ENCODE assay signal across 1 cellular context in the genomic region with DNA sequence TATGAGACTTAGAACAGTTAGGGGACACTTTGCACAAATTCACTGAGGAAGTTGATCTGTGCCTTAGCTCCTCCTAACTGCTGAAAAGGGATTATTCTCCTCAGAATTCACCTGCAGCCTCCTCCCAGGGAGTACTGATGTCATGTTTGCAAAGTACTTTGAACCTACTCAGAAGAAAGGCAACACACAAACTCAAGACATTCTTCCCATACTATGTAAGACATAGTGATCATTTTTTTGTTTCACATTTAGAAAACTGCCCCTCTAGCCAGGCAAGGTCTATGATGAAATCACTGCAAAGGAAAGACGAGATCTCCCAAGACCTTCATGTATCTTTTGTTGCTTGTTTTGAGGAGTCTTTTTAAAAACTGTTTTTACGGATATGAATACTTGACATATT.
TF ChIP-seq lines count a peak whose summit lies in the region.

No MANE protein-coding gene starts in this region.

TF ChIP-seq in GM12878, 131 proteins besides CTCF, POLR2A, EP300 and RAD21:
- TF ChIP-seq NBN (IDR thresholded peaks at IDR 0.05) (no peak), SREBF2 (IDR thresholded peaks at IDR 0.05; ENCODE audit: low read length) (no peak), HDGF (IDR thresholded peaks at IDR 0.05) (no peak), CEBPB (IDR thresholded peaks at IDR 0.05; ENCODE audit: borderline replicate concordance in 1 of 2, low read depth in 2 of 2, low read length in 2 of 2) (no peak)
- TF ChIP-seq, protein P1, sequence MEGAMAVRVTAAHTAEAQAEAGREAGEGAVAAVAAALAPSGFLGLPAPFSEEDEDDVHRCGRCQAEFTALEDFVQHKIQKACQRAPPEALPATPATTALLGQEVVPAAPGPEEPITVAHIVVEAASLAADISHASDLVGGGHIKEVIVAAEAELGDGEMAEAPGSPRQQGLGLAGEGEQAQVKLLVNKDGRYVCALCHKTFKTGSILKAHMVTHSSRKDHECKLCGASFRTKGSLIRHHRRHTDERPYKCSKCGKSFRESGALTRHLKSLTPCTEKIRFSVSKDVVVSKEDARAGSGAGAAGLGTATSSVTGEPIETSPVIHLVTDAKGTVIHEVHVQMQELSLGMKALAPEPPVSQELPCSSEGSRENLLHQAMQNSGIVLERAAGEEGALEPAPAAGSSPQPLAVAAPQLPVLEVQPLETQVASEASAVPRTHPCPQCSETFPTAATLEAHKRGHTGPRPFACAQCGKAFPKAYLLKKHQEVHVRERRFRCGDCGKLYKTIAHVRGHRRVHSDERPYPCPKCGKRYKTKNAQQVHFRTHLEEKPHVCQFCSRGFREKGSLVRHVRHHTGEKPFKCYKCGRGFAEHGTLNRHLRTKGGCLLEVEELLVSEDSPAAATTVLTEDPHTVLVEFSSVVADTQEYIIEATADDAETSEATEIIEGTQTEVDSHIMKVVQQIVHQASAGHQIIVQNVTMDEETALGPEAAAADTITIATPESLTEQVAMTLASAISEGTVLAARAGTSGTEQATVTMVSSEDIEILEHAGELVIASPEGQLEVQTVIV (IDR thresholded peaks at IDR 0.05; ENCODE audit: borderline replicate concordance, partially characterized antibody) = no peak
